ENCODE assay signal across 1 cellular context in genomic region chr1:64469977-64470669, GRCh38.
TF ChIP-seq lines count a peak whose summit lies in the region.

CACHD1 (plus strand) TSS chr1:64470129; CDS start chr1:64470745, 616 bp downstream.

TF ChIP-seq in WTC11, 78 proteins besides CTCF, POLR2A, EP300 and RAD21 (continued from another document):
- 0 out of 2 replicates have a peak, but pooled peaks have one; percentile 38 for TF ChIP-seq AFF4 (CRISPR knock-in tag; IDR thresholded peaks at IDR 0.05; ENCODE audit: borderline replicate concordance)
- TF ChIP-seq HMGXB4 (CRISPR knock-in tag; IDR thresholded peaks at IDR 0.05): peak; percentile 51; the same call in 1 of the 2 replicates
- peak; percentile 17; the same call in 1 of the 2 replicates for TF ChIP-seq CREB1 (CRISPR knock-in tag; IDR thresholded peaks at IDR 0.05)
- 0 out of 2 replicates have a peak, but pooled peaks have one; percentile 29 for TF ChIP-seq ARID4B (CRISPR knock-in tag; IDR thresholded peaks at IDR 0.05; ENCODE audit: borderline replicate concordance)
- TF ChIP-seq ZNF263 (CRISPR knock-in tag; IDR thresholded peaks at IDR 0.05; ENCODE audit: low read depth): peak; percentile 56; the same call in 1 of the 2 replicates
- no peak for TF ChIP-seq RELA (CRISPR knock-in tag; IDR thresholded peaks at IDR 0.05; ENCODE audit: borderline replicate concordance)
- TF ChIP-seq TEAD1 (CRISPR knock-in tag; IDR thresholded peaks at IDR 0.05): 0 out of 2 replicates have a peak, but pooled peaks have one; percentile 31
